Comparison of ENCODE assay signal across 8 cellular contexts in genomic region chr2:16665746-16666452, GRCh38. TPM values are rescaled to one million over a fixed set of nuclear protein-coding genes. Genes with fewer than 3 reads are reported as not detected.
DNase-seq lines count a peak whose midpoint lies in the region; ATAC-seq, FAIRE-seq and TF ChIP-seq lines count a peak whose summit lies in the region.

Gene CYRIA (minus strand): TSS chr2:16665834. CDS start chr2:16588119, 77,715 bp downstream.

- H3K4me3 ChIP-seq in K562 (peak within 1 kb of the TSS; percentile 33), iPS-18a (ENCODE audit: low read length) (peak within 1 kb of the TSS; percentile 62), skeletal muscle cell (ENCODE audit: low read depth, low read length) (peak within 1 kb of the TSS; percentile 57)

- peak; percentile 52 for ATAC-seq in HG03196 (IDR thresholded peaks at IDR 0.05; ENCODE audit: unreplicated experiment)
- peak; percentile 87 for ATAC-seq in K562

- no peaks in the 10 kb centered on the region for H3K9me1 ChIP-seq in K562 (ENCODE audit: control insufficient read depth, insufficient read depth, low read length)

- BruUV-seq in K562 (replicated peaks; lab: Mats Ljungman, UMichigan) = no TSS peak

- TF ChIP-seq EP300 in K562 (IDR thresholded peaks at IDR 0.05; ENCODE audit: low read length) = no peak

- intact Hi-C loops in K562 (cut with micrococcal nuclease) = loop anchor here (5.0 kb wide), 1 partner anchor 34 kb away; no protein-coding TSS in a partner anchor

- no peaks in the 10 kb centered on the region for H3K79me2 ChIP-seq in K562 (ENCODE audit: control insufficient read depth, insufficient read depth, low read length)

- peaks cover 16 to 26% of the 10 kb centered on the region in 2 experiments for H3K4me1 ChIP-seq in K562 (replicated peaks in 1 of 2; ENCODE audit: control insufficient read depth in 2 of 2, insufficient read depth in 2 of 2, low read length in 2 of 2)
- peaks cover 7% of the 10 kb centered on the region for H3K4me1 ChIP-seq in iPS-18a (ENCODE audit: control insufficient read depth, low read depth, low read length)

- CTCF ChIA-PET in K562 (lab: Yijun Ruan, JAX; ENCODE audit: low intra/inter-chr PET ratio) = no interaction called here

- TF ChIP-seq POLR2A in K562 (conservative IDR thresholded peaks at IDR 0.05) = no peak

- H3K27ac ChIP-seq in K562 (ENCODE audit: extremely low read depth, low read depth, low read length) (no peak within 1 kb of the TSS), iPS-18a (ENCODE audit: low read length) (no peak within 1 kb of the TSS)

- DNase-seq in activated effector memory CD4-positive, alpha-beta T cell treated with anti-CD3 and anti-CD28 coated beads, Interleukin-2, amount 50 U/mL, for 16 hours = peak; percentile 76
- DNase-seq in activated effector memory CD4-positive, alpha-beta T cell treated with Interleukin-2 at 50 U/mL for 16 hours = no peak
- DNase-seq in SW480 (ENCODE audit: low spot score) (peak; percentile 41), K562 (ENCODE audit: extremely low read depth in 1 of 4, low spot score in 3 of 4) (peak; percentile 69 to 87 (median 82)), skeletal muscle cell (ENCODE audit: low read depth) (no peak), SW 1271 (lab: John Stamatoyannopoulos, UW) (no peak)

- H3K36me3 ChIP-seq in K562 (ENCODE audit: control insufficient read depth, insufficient read depth, low read length) (no peaks in the 10 kb centered on the region), iPS-18a (ENCODE audit: control insufficient read depth, low read depth, low read length) (no peaks in the 10 kb centered on the region)

- TF ChIP-seq CTCF in K562 (IDR thresholded peaks at IDR 0.05 in 2 of 3, conservative IDR thresholded peaks at IDR 0.05 in 1 of 3; ENCODE audit: insufficient read depth in 2 of 3, low read depth in 1 of 3, low read length in 3 of 3) = no peak

- H4K20me1 ChIP-seq in K562 (replicated peaks; ENCODE audit: control insufficient read depth, insufficient read depth, low read length) = no peaks in the 10 kb centered on the region

- H3K9me3 ChIP-seq in K562 (replicated peaks; ENCODE audit: control insufficient read depth, insufficient read depth, low read depth, low read length) (no peaks in the 10 kb centered on the region), iPS-18a (ENCODE audit: control insufficient read depth, low read depth, low read length) (no peaks in the 10 kb centered on the region)

- H3K4me2 ChIP-seq in K562 (ENCODE audit: insufficient read depth, low read length) = peak within 1 kb of the TSS; percentile 65

- POLR2A ChIA-PET in K562 (lab: Yijun Ruan, JAX) = interaction anchor here (0.7 to 1.1 kb wide), 2 partner anchors 15 to 19 kb away, joined by 3 read pairs; no protein-coding TSS in a partner anchor

- WGBS in K562 (ENCODE audit: insufficient coverage, low coverage, missing lambda C conversion rate) = 8% methylated on average over 30 of the region's 54 CpGs

- TF ChIP-seq RAD21 in K562 (CRISPR knock-in tag; conservative IDR thresholded peaks at IDR 0.05 in 1 of 2, IDR thresholded peaks at IDR 0.05 in 1 of 2) = no peak

- peak within 1 kb of the TSS; percentile 64 for H2AFZ ChIP-seq in K562 (ENCODE audit: low read depth, low read length)

- H3K27me3 ChIP-seq in K562 (ENCODE audit: control insufficient read depth in 2 of 2, insufficient read depth in 2 of 2, low read length in 2 of 2) (peaks cover 0 to 17% of the 10 kb centered on the region in 2 experiments; a peak in 4 of 5 replicates), iPS-18a (ENCODE audit: control insufficient read depth, insufficient read depth, low read length) (peaks cover 19% of the 10 kb centered on the region)

- FAIRE-seq in K562 (lab: Jason Lieb, UNC) = no peak

- in situ Hi-C loops in K562 (cut with MboI) = no loop called here

- H3K9ac ChIP-seq in K562 (ENCODE audit: insufficient read depth in 1 of 2, low read depth in 2 of 2, low read length in 2 of 2) = peak within 1 kb of the TSS in 1 of 2 experiments; percentile 91; a peak in 2 of 4 replicates
- H3K9ac ChIP-seq in iPS-18a (ENCODE audit: low read length) = no peak within 1 kb of the TSS

TF ChIP-seq in K562, 482 proteins besides CTCF, POLR2A, EP300 and RAD21 (continues in another document):
- TF ChIP-seq RFX7 (CRISPR knock-in tag; IDR thresholded peaks at IDR 0.05) = no peak
- 0 out of 2 replicates have a peak, but pooled peaks have one; percentile 11 for TF ChIP-seq GTF2E2 (tag; IDR thresholded peaks at IDR 0.05)
- no peak for TF ChIP-seq ZNF133 (CRISPR knock-in tag; IDR thresholded peaks at IDR 0.05)
- peak; percentile 58; the same call in 1 of the 2 replicates for TF ChIP-seq ZBTB7A (IDR thresholded peaks at IDR 0.05; ENCODE audit: borderline replicate concordance, control insufficient read depth, low read depth, low read length)
- TF ChIP-seq ZBTB40 (IDR thresholded peaks at IDR 0.05) = 0 out of 2 replicates have a peak, but pooled peaks have one; percentile 32
- no peak for TF ChIP-seq ZBTB40 (CRISPR knock-in tag; IDR thresholded peaks at IDR 0.05)

RNA-seq across cellular contexts. Expression of gene CYRIA, which starts in this region (rescaled TPM):
- 0.11 and 0.46 TPM in 2 replicates for total RNA-seq in K562 (2011; cell fraction: chromatin; rRNA removed; ENCODE audit: low replicate concordance)
- total RNA-seq in K562 (2011; cell fraction: nucleolus; rRNA removed) = under 0.01 TPM in 1 of 2 replicates, not detected in the other
- total RNA-seq in K562 (2011; cell fraction: nucleoplasm; rRNA removed) = 0.15 TPM in 1 of 2 replicates, not detected in the other
- total RNA-seq in K562 (2014; rRNA removed) = 0.98 and 1.1 TPM in 2 replicates
- total RNA-seq in K562 (2014; rRNA removed; fragmentation: Illumina TruSeq; extraction: Trizol) = 2.6 and 2.7 TPM in 2 replicates
- 4.9 and 5.6 TPM in 2 replicates for total RNA-seq in K562 (2015; rRNA removed; fragmentation: Illumina TruSeq; extraction: Trizol)
- total RNA-seq in K562 (2021) = 2.8 and 4.9 TPM in 2 replicates
- 0.84 and 1.1 TPM in 2 replicates for polyA plus RNA-seq in K562 (2011; rRNA removed)
- 0.21 and 0.47 TPM in 2 replicates for polyA plus RNA-seq in K562 (2011; cell fraction: cytosol; rRNA removed)
- 0.65 and 1.3 TPM in 2 replicates for polyA plus RNA-seq in K562 (2011; cell fraction: nucleus; rRNA removed)
- polyA plus RNA-seq in K562 (2012) = 3.7 and 12.1 TPM in 2 replicates
- 2.4 and 4.0 TPM in 2 replicates for polyA plus RNA-seq in K562 (2014; fragmentation: Illumina TruSeq; extraction: Trizol)
- polyA plus RNA-seq in K562 (2014; fragmentation: Nextera tagmentation; extraction: Ambion mirVana) = 1 to 10 TPM; 2.8 to 3.3 TPM
- 1.3 and 3.0 TPM in 2 replicates for polyA plus RNA-seq in K562 (2014; rRNA removed)
- polyA minus RNA-seq in K562 (2011; rRNA and poly(A)+ RNA removed) = 1.2 TPM in 2 replicates
- 0.36 TPM in 1 of 2 replicates, not detected in the other for polyA minus RNA-seq in K562 (2011; cell fraction: cytosol; rRNA and poly(A)+ RNA removed)
- 0.78 and 0.81 TPM in 2 replicates for polyA minus RNA-seq in K562 (2011; cell fraction: nucleus; rRNA and poly(A)+ RNA removed)

Comparison
In these comparisons a context has a peak if more than half of its experiments do, and no peak if none do; other contexts are left out.
1. DNase-seq: peak in activated effector memory CD4-positive, alpha-beta T cell treated with anti-CD3 and anti-CD28 coated beads, Interleukin-2, amount 50 U/mL, for 16 hours (single experiment), SW480 (single experiment) and K562 (4 of 4); none in activated effector memory CD4-positive, alpha-beta T cell treated with Interleukin-2 at 50 U/mL for 16 hours (single experiment), skeletal muscle cell (single experiment) and SW 1271 (0 of 2).
2. Peak in every context shown above with its lines, with median percentiles within 50 percentile points of each other: H3K4me3 ChIP-seq.